12 cellular contexts compared by ENCODE assay signal in the genomic region with DNA sequence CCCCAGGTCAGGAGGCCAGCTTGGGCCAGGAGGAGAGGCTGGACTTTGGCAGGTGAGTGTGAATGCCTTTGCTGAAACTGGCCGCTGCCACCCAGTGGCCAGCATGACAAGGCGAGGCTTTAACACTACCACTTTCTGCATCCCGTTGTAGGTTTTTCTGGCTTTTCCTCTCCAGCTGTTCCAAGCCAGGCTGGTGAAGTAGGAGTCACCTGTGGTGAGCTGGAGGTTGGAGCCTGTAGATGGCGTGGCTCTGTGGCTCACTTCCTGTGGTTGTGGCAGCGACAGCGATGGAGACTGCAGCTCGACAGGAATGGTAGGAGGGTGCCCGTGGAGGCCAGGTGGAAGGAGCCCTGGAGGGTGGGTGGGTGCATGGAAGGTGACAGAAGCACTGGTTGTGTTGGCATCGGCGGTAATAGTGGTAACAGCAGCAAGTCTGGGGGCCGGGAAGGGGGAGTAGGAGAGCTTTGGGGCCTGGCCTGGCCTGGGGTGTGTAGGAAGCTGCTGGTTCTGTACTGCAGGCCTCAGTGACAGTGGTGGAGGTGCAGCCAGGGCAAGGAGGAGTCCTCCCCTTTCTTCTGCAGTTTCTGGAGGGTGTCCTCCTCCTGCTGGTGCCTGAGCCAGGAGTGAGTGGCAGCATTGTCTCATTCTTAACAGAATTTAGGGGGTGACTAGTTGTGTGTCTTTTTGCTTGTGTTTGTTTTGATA. TPM values are rescaled to one million over a fixed set of nuclear protein-coding genes. Genes with fewer than 3 reads are reported as not detected.
DNase-seq lines count a peak whose midpoint lies in the region; ATAC-seq and TF ChIP-seq lines count a peak whose summit lies in the region.
"Not testable (repeated sequence)": the region's sequence is repeated elsewhere in the genome, so short reads cannot be mapped to it uniquely, and the experiment has no call there.
"Had no signal": no experiment of that assay in that cellular context is flagged by ENCODE, and none has a peak within 500 bp of the region (broad histone marks: within the 10 kb centered on the region; RNA-seq: fewer than 3 reads in every experiment).

No MANE protein-coding gene starts in this region.

- not testable (repeated sequence) for H3K27me3 Mint-ChIP-seq in CD8-positive, alpha-beta T cell (ENCODE audit: low read depth); T-cell; activated naive CD8-positive, alpha-beta T cell treated with anti-CD3 and anti-CD28 coated beads for 36 hours

- TF ChIP-seq POLR2A in upper lobe of left lung (IDR thresholded peaks at IDR 0.05): not testable (repeated sequence)

- H3K4me3 Mint-ChIP-seq in CD8-positive, alpha-beta T cell: peak overlapping the region; percentile 70
- peak overlapping the region in 2 of 3 donors; percentile 53 to 57 for H3K4me3 Mint-ChIP-seq in T-cell
- H3K4me3 Mint-ChIP-seq in activated naive CD8-positive, alpha-beta T cell treated with anti-CD3 and anti-CD28 coated beads for 36 hours: not testable (repeated sequence)

- peak overlapping the region; percentile 53 for H3K27ac Mint-ChIP-seq in CD8-positive, alpha-beta T cell
- not testable (repeated sequence) for H3K27ac Mint-ChIP-seq in T-cell; activated naive CD8-positive, alpha-beta T cell treated with anti-CD3 and anti-CD28 coated beads for 36 hours

- not testable (repeated sequence) for H3K4me1 ChIP-seq in CD8-positive, alpha-beta T cell (ENCODE audit: insufficient read depth, low read length); foreskin keratinocyte; upper lobe of left lung

- not testable (repeated sequence) for TF ChIP-seq CTCF in CD8-positive, alpha-beta T cell (IDR thresholded peaks at IDR 0.05); foreskin keratinocyte (conservative IDR thresholded peaks at IDR 0.05); upper lobe of left lung (IDR thresholded peaks at IDR 0.05)

- DNase-seq in CD8-positive, alpha-beta T cell: peak in 5 of 7 experiments; percentile 22 to 62 (median 48)
- DNase-seq in T-cell (peak in 31 of 34 experiments; percentile 12 to 59 (median 25)), upper lobe of left lung (peak in 1 of 2 donors; percentile 21)
- peak; percentile 28 for DNase-seq in activated CD4-positive, alpha-beta T cell treated with anti-CD3 and anti-CD28 coated beads, Interleukin-2, amount 50 U/mL, for 1 hour
- peak; percentile 40 to 61 for DNase-seq in activated T-cell treated with anti-CD3 and anti-CD28 coated beads, Interleukin-2, amount 50 U/mL, for 48 hours
- peak; percentile 38 for DNase-seq in activated naive CD8-positive, alpha-beta T cell treated with anti-CD3 and anti-CD28 coated beads for 36 hours
- DNase-seq in foreskin keratinocyte: not testable (repeated sequence)
- peak; percentile 12 to 37 (median 14) for DNase-seq in stimulated activated CD4-positive, alpha-beta T cell treated with anti-CD3 and anti-CD28 coated beads, Interleukin-12 subunit alpha, Interleukin-12 subunit beta, amount 100 ng/mL, for 48 hours (ENCODE audit: low read depth in 2 of 3, low spot score in 1 of 3)

- not testable (repeated sequence) for H3K4me3 ChIP-seq in CD8-positive, alpha-beta T cell (ENCODE audit: low read depth, low read length); upper lobe of left lung

- intact Hi-C loops in CD8-positive, alpha-beta T cell (cut with DNase I, micrococcal nuclease): not testable (repeated sequence)

- no CpG with 5 or more reads among the region's 11 CpGs for WGBS in upper lobe of left lung, 2 donors

- not testable (repeated sequence) for H3K36me3 Mint-ChIP-seq in CD8-positive, alpha-beta T cell; T-cell; activated naive CD8-positive, alpha-beta T cell treated with anti-CD3 and anti-CD28 coated beads for 36 hours

- POLR2A ChIA-PET in CD8-positive, alpha-beta T cell (lab: Charles Lee); T-cell (lab: Charles Lee): not testable (repeated sequence)

- H3K9me3 ChIP-seq in CD8-positive, alpha-beta T cell (ENCODE audit: low read length); upper lobe of left lung: not testable (repeated sequence)

- peak; percentile 69 for ATAC-seq in CD8-positive, alpha-beta T cell
- peak; percentile 62 to 78 (median 72) for ATAC-seq in T-cell (replicated peaks in 1 of 4)
- ATAC-seq in foreskin keratinocyte: peak; percentile 74
- ATAC-seq in upper lobe of left lung (ENCODE audit: low FRiP score in 2 of 2): peak; percentile 42 to 67

- not testable (repeated sequence) for H3K9me3 Mint-ChIP-seq in CD8-positive, alpha-beta T cell; T-cell; activated naive CD8-positive, alpha-beta T cell treated with anti-CD3 and anti-CD28 coated beads for 36 hours

- not testable (repeated sequence) for TF ChIP-seq EP300 in upper lobe of left lung (IDR thresholded peaks at IDR 0.05)

- CTCF ChIA-PET in CD8-positive, alpha-beta T cell (lab: Charles Lee); T-cell (lab: Charles Lee): not testable (repeated sequence)

- H3K36me3 ChIP-seq in CD8-positive, alpha-beta T cell (ENCODE audit: insufficient read depth, low read length); upper lobe of left lung: not testable (repeated sequence)

- not testable (repeated sequence) for H3K27me3 ChIP-seq in CD8-positive, alpha-beta T cell (ENCODE audit: insufficient read depth, low read length); foreskin keratinocyte; upper lobe of left lung

- H3K4me1 Mint-ChIP-seq in CD8-positive, alpha-beta T cell (ENCODE audit: low read depth); activated naive CD8-positive, alpha-beta T cell treated with anti-CD3 and anti-CD28 coated beads for 36 hours: not testable (repeated sequence)
- peaks cover 0 to 18% (median 11%) of the 10 kb centered on the region in 3 donors for H3K4me1 Mint-ChIP-seq in T-cell

- H3K27ac ChIP-seq in CD8-positive, alpha-beta T cell (ENCODE audit: low read depth, low read length); foreskin keratinocyte; upper lobe of left lung: not testable (repeated sequence)

RNA-seq across cellular contexts. Expression of gene FAM153A, which starts 26.7 kb away (rescaled TPM):
- 10 to 100 TPM; 48.6 to 55.1 TPM for total RNA-seq in CD8-positive, alpha-beta T cell
- total RNA-seq in T-cell (10 to 100 TPM; 74.4 to 99.4 (median 93.8) TPM), foreskin keratinocyte (not detected in 2 replicates), upper lobe of left lung (10 to 100 TPM in 1 of 6 donors, 1 to 10 TPM in 5; 3.5 to 31.4 (median 5.1) TPM)
- total RNA-seq in activated naive CD8-positive, alpha-beta T cell treated with anti-CD3 and anti-CD28 coated beads for 36 hours: 10 to 100 TPM; 27.0 to 27.3 TPM
- not detected in 2 replicates for polyA plus RNA-seq in foreskin keratinocyte
- total RNA-seq: A673, ascending aorta, Daoy had no signal
- polyA plus RNA-seq: neural cell had no signal
